In the genomic region with DNA sequence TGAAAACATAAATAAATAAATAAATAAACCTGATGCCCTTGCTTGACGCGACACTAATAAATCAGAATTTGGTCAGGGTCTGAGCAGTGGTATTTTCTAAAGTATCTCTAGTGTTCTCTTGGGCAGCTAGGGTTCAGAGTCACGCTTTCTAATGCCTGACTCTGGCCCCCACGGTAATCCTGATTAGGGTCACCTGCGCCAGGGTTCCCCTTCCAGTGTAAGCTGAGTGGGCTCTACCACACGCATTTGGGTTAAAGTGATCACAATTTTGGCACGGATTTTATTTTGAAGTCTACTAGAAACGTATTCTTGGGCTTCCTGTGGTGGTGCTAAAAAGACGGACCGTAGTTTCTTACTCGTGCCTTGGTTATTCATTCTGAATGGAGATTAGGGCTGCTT, we compare ENCODE assay signal across 8 cellular contexts. TPM values are rescaled to one million over a fixed set of nuclear protein-coding genes. Genes with fewer than 3 reads are reported as not detected.
DNase-seq lines count a peak whose midpoint lies in the region; ATAC-seq and TF ChIP-seq lines count a peak whose summit lies in the region.

No MANE protein-coding gene starts in this region.

- no peak overlapping the region for H2BK20ac ChIP-seq in H9 (ENCODE audit: low read depth, low read length, poor library complexity, severe bottlenecking)

- H2BK12ac ChIP-seq in H9 (ENCODE audit: insufficient read length, low read depth, low read length), result no peak overlapping the region

- H2AFZ ChIP-seq in H9 (ENCODE audit: low read length), result no peak overlapping the region

- no peak overlapping the region for H2AK5ac ChIP-seq in H9 (ENCODE audit: insufficient read length, low read length)

- no peak overlapping the region for H3K27ac ChIP-seq in AG04450 (ENCODE audit: low read depth, low read length)
- no peak overlapping the region for H3K27ac ChIP-seq in H9 (ENCODE audit: insufficient read length, low read depth, low read length)
- peak overlapping the region; percentile 61 for H3K27ac ChIP-seq in WERI-Rb-1
- H3K27ac ChIP-seq in right cardiac atrium (ENCODE audit: low read length), result no peak overlapping the region
- H3K27ac ChIP-seq in spleen, result peak overlapping the region; percentile 76 to 92 (median 85)

- no peak for TF ChIP-seq CTCF in AG04450 (IDR thresholded peaks at IDR 0.05; ENCODE audit: low read depth, low read length)
- TF ChIP-seq CTCF in H9 (conservative IDR thresholded peaks at IDR 0.05), result no peak
- no peak for TF ChIP-seq CTCF in WERI-Rb-1 (IDR thresholded peaks at IDR 0.05; ENCODE audit: low read depth, low read length)
- no peak for TF ChIP-seq CTCF in spleen (IDR thresholded peaks at IDR 0.05 in 8 of 11, conservative IDR thresholded peaks at IDR 0.05 in 3 of 11)

- peak overlapping the region; percentile 66 for H2BK5ac ChIP-seq in H9 (ENCODE audit: insufficient read length, low read length)

- H3T11ph ChIP-seq in H9 (ENCODE audit: low read length), result no peak overlapping the region

- H3K27me3 Mint-ChIP-seq in H9 (ENCODE audit: low read depth), result no peaks in the 10 kb centered on the region; the same call in 1 of the 2 replicates

- H4K5ac ChIP-seq in H9 (ENCODE audit: insufficient read length, low read depth, low read length), result no peak overlapping the region

- CTCF ChIA-PET in AG04450 (lab: Charles Lee), result interaction anchor here (0.7 to 5.5 kb wide), 5 partner anchors 12 to 723 kb away, joined by 3 to 60 read pairs (median 3); no protein-coding TSS in a partner anchor

- no peaks in the 10 kb centered on the region for H4K20me1 ChIP-seq in H9 (ENCODE audit: control insufficient read depth, insufficient read depth, insufficient read length)

- POLR2A ChIA-PET in AG04450 (lab: Yijun Ruan, JAX), result interaction anchor here (0.5 to 1.4 kb wide), 5 partner anchors 10 to 494 kb away, joined by 3 to 11 read pairs (median 4); no protein-coding TSS in a partner anchor

- DNase-seq in AG04450 (ENCODE audit: low read depth, low spot score) (no peak), H9 (no peak), WERI-Rb-1 (no peak), right cardiac atrium (no peak), spleen (no peak), DMS53 (lab: John Stamatoyannopoulos, UW) (no peak)

- TF ChIP-seq POLR2A in spleen (IDR thresholded peaks at IDR 0.05), result no peak

- no peaks in the 10 kb centered on the region; a peak in 1 of 5 replicates for H3K9me3 Mint-ChIP-seq in H9

- H3K4me3 ChIP-seq in AG04450 (ENCODE audit: low read depth, low read length) (peak overlapping the region; percentile 81), WERI-Rb-1 (ENCODE audit: low read depth, low read length) (peak overlapping the region; percentile 93), right cardiac atrium (ENCODE audit: low read length) (peak overlapping the region; percentile 99), spleen (peak overlapping the region; percentile 57 to 88 (median 71))

- ATAC-seq in right cardiac atrium, result peak in 1 of 2 donors; percentile 8
- ATAC-seq in GM21423 (IDR thresholded peaks at IDR 0.05; ENCODE audit: unreplicated experiment), result no peak
- no peak for ATAC-seq in HG02571 (IDR thresholded peaks at IDR 0.05; ENCODE audit: unreplicated experiment)

- peaks cover 11 to 16% of the 10 kb centered on the region in 2 experiments for H3K4me1 Mint-ChIP-seq in H9

- H3K4me3 Mint-ChIP-seq in H9, result peak overlapping the region; percentile 97 to 99

- H3K9ac ChIP-seq in H9 (ENCODE audit: extremely low read depth, insufficient read length, low read length), result peak overlapping the region; percentile 98

- H3K27ac Mint-ChIP-seq in H9, result peak overlapping the region in 2 of 3 experiments; percentile 97 to 100; a peak in 5 of 7 replicates

- H3K56ac ChIP-seq in H9 (ENCODE audit: insufficient read length, low read depth, low read length), result peak overlapping the region; percentile 47

- H3K23ac ChIP-seq in H9 (ENCODE audit: insufficient read length, low read depth, low read length), result no peak overlapping the region

- intact Hi-C loops in right cardiac atrium (cut with DNase I), result no loop called here
- intact Hi-C loops in spleen (cut with DNase I; ENCODE audit: low total_unique reads), result no loop called here

- H3K36me3 Mint-ChIP-seq in H9 (ENCODE audit: insufficient read depth in 1 of 3, low read depth in 3 of 3), result peaks cover 16 to 34% (median 27%) of the 10 kb centered on the region in 3 experiments; a peak in 6 of 7 replicates

- H4K8ac ChIP-seq in H9 (replicated peaks; ENCODE audit: insufficient read length, low read depth, low read length), result no peak overlapping the region

- H3K36me3 ChIP-seq in WERI-Rb-1, result peaks cover 29% of the 10 kb centered on the region
- peaks cover 0 to 42% (median 20%) of the 10 kb centered on the region in 6 donors for H3K36me3 ChIP-seq in spleen

- H3K27me3 ChIP-seq in AG04450 (ENCODE audit: control insufficient read depth, insufficient read depth, low read length), result no peaks in the 10 kb centered on the region
- no peaks in the 10 kb centered on the region for H3K27me3 ChIP-seq in H9 (ENCODE audit: insufficient read depth, low read length)
- no peaks in the 10 kb centered on the region for H3K27me3 ChIP-seq in WERI-Rb-1 (ENCODE audit: insufficient read depth, low read depth, severe bottlenecking)
- H3K27me3 ChIP-seq in right cardiac atrium (ENCODE audit: control insufficient read depth, insufficient read depth), result no peaks in the 10 kb centered on the region
- no peaks in the 10 kb centered on the region for H3K27me3 ChIP-seq in spleen (replicated peaks in 1 of 7)

- H4K91ac ChIP-seq in H9 (ENCODE audit: insufficient read length, low read depth, low read length), result no peak overlapping the region

- H3K79me2 ChIP-seq in H9 (ENCODE audit: insufficient read depth, low read length), result peaks cover 16% of the 10 kb centered on the region; the same call in 1 of the 2 replicates

- no peaks in the 10 kb centered on the region for H3K9me3 ChIP-seq in AG04450 (ENCODE audit: control insufficient read depth, insufficient read depth, low read length)
- H3K9me3 ChIP-seq in H9 (ENCODE audit: control insufficient read depth, low read depth, low read length), result no peaks in the 10 kb centered on the region
- no peaks in the 10 kb centered on the region for H3K9me3 ChIP-seq in WERI-Rb-1 (ENCODE audit: severe bottlenecking)
- no peaks in the 10 kb centered on the region for H3K9me3 ChIP-seq in right cardiac atrium (ENCODE audit: control insufficient read depth, low read length)
- H3K9me3 ChIP-seq in spleen, result no peaks in the 10 kb centered on the region

- WGBS in H9 (ENCODE audit: extremely low coverage, insufficient read length, low lambda C conversion rate), result no CpG with 5 or more reads among the region's 11 CpGs
- 4% methylated on average over 11 of the region's 11 CpGs for WGBS in right cardiac atrium
- WGBS in spleen, 5 donors, result 2 to 6% (median 4%) methylated on average over 11 of the region's 11 CpGs

- no peak overlapping the region for H3K14ac ChIP-seq in H9 (ENCODE audit: insufficient read depth, low read length)

- H3K79me1 ChIP-seq in H9 (ENCODE audit: insufficient read depth, low read depth, low read length, poor library complexity, severe bottlenecking), result peaks cover 9% of the 10 kb centered on the region

- peak overlapping the region; percentile 88 for H3K4me2 ChIP-seq in H9 (ENCODE audit: insufficient read depth, insufficient read length, low read length)

- no peak overlapping the region for H3K18ac ChIP-seq in H9 (ENCODE audit: insufficient read length, low read depth, low read length)

- H3K4ac ChIP-seq in H9 (ENCODE audit: low read depth, low read length), result no peak overlapping the region

- no peak overlapping the region for H2BK15ac ChIP-seq in H9 (ENCODE audit: low read depth, low read length)

- no peak overlapping the region for H2BK120ac ChIP-seq in H9 (ENCODE audit: low read depth, low read length, poor library complexity, severe bottlenecking)

- H3K23me2 ChIP-seq in H9 (ENCODE audit: insufficient read length, low read depth, low read length, poor library complexity, severe bottlenecking), result peaks cover 9% of the 10 kb centered on the region

- H3K4me1 ChIP-seq in H9 (ENCODE audit: insufficient read depth, low read length) (no peaks in the 10 kb centered on the region; the same call in 1 of the 2 replicates), right cardiac atrium (ENCODE audit: control insufficient read depth, insufficient read depth, low read length) (peaks cover 2% of the 10 kb centered on the region), spleen (peaks cover 19 to 39% (median 29%) of the 10 kb centered on the region in 6 donors)

RNA-seq across cellular contexts. Expression of a gene that starts 0.7 kb away (rescaled TPM):
- polyA plus RNA-seq in AG04450 (2011; rRNA removed) (44.5 and 53.7 TPM in 2 replicates), right cardiac atrium (133 TPM), spleen (10 to 100 TPM; 36.1 to 55.2 (median 46.6) TPM)
- 26.8 and 27.4 TPM in 2 replicates for polyA minus RNA-seq in AG04450 (2011; rRNA and poly(A)+ RNA removed)
- total RNA-seq in H9 (2021) (62.6 and 63.3 TPM in 2 replicates), right cardiac atrium (100 to 1,000 TPM in 1 of 4 donors, 10 to 100 TPM in 3; 79.0 to 107 (median 86.8) TPM), spleen (10 to 100 TPM; 29.2 to 46.8 (median 39.5) TPM)

Comparison
In these comparisons a context has a peak if more than half of its experiments do, and no peak if none do; other contexts are left out.
1. H3K27ac ChIP-seq: peak in WERI-Rb-1 (single experiment) and spleen (8 of 8); none in AG04450 (single experiment), H9 (single experiment) and right cardiac atrium (single experiment).
2. Peak in every context shown above with its lines, with median percentiles within 50 percentile points of each other: H3K4me3 ChIP-seq.